ENCODE assay signal across 27 cellular contexts in genomic region chr2:31053929-31054328, GRCh38.
"Had no signal": no experiment of that assay in that cellular context is flagged by ENCODE, and none has a peak within 500 bp of the region (broad histone marks: within the 10 kb centered on the region; RNA-seq: fewer than 3 reads in every experiment).

No MANE protein-coding gene starts in this region.

- H2AFZ ChIP-seq: neural progenitor cell, parathyroid adenoma had no signal

- ATAC-seq: left lobe of liver; natural killer cell; psoas muscle; right lobe of liver; stimulated activated naive B cell treated with anti-CD40 and anti-IgM and Interleukin-4, amounts not matched to agents 10 μg/mL and 1 μg/mL and 100 μg/mL, for 72 hours; stimulated activated naive CD8-positive, alpha-beta T cell treated with anti-CD3 and anti-CD28 coated beads, Interleukin-15, Interleukin-2, amounts not matched to agents 100 U/mL and 50 U/mL, for 24 hours had no signal

- H3K4me2 ChIP-seq: neural progenitor cell had no signal

- H3K9ac ChIP-seq: neural progenitor cell, parathyroid adenoma had no signal

- H3K36me3 ChIP-seq: heart left ventricle, neural progenitor cell, neutrophil, right lobe of liver, suprapubic skin, tibial nerve, vagina had no signal

- FAIRE-seq: islet of Langerhans had no signal

- H3K79me2 ChIP-seq: parathyroid adenoma had no signal

- H3K9me3 ChIP-seq: heart left ventricle, neutrophil, psoas muscle, right lobe of liver, suprapubic skin, tibial nerve, vagina had no signal

- H3K4me1 ChIP-seq: parathyroid adenoma, psoas muscle, right lobe of liver, suprapubic skin, tibial nerve, vagina had no signal

- H3K27ac ChIP-seq: neural progenitor cell, neutrophil, parathyroid adenoma, psoas muscle, right lobe of liver, skin epidermis, suprapubic skin, vagina had no signal

- DNase-seq: heart left ventricle; hypothalamus; immature natural killer cell; left cardiac atrium; mesendoderm; naive B cell; natural killer cell; nephron progenitor cell; occipital lobe; psoas muscle; stimulated activated CD4-positive, alpha-beta T cell treated with anti-CD3 and anti-CD28 coated beads, Interleukin-12 subunit alpha, Interleukin-12 subunit beta, amount 100 ng/mL, for 4 hours; stimulated activated CD4-positive, alpha-beta T cell treated with anti-CD3 and anti-CD28 coated beads, Interleukin-15, amount 100 ng/mL, for 24 hours; stimulated activated CD4-positive, alpha-beta T cell treated with anti-CD3 and anti-CD28 coated beads, Interleukin-2, amount 100 ng/mL, for 24 hours; stimulated activated CD4-positive, alpha-beta T cell treated with anti-CD3 and anti-CD28 coated beads, Interleukin-4, amount 100 ng/mL, for 1 hour; stimulated activated naive B cell treated with anti-CD40 and anti-IgM and Interleukin-4, amounts not matched to agents 10 μg/mL and 1 μg/mL and 100 μg/mL, for 72 hours; stimulated activated naive CD8-positive, alpha-beta T cell treated with anti-CD3 and anti-CD28 coated beads, Interleukin-15, Interleukin-2, amounts not matched to agents 100 U/mL and 50 U/mL, for 24 hours had no signal

- H3K27me3 ChIP-seq: heart left ventricle, neural progenitor cell, neutrophil, right lobe of liver, suprapubic skin, tibial nerve, vagina had no signal

- H3K4me3 ChIP-seq: heart left ventricle, lung, neural progenitor cell, psoas muscle, right lobe of liver, skin epidermis, suprapubic skin, tibial nerve, vagina had no signal
